11 cellular contexts compared by ENCODE assay signal in genomic region chr9:123355761-123356520, GRCh38. TPM values are rescaled to one million over a fixed set of nuclear protein-coding genes. Genes with fewer than 3 reads are reported as not detected.
DNase-seq lines count a peak whose midpoint lies in the region; ATAC-seq and TF ChIP-seq lines count a peak whose summit lies in the region.
"Had no signal": no experiment of that assay in that cellular context is flagged by ENCODE, and none has a peak within 500 bp of the region (broad histone marks: within the 10 kb centered on the region; RNA-seq: fewer than 3 reads in every experiment).

TSS of gene CRB2 (plus strand) at chr9:123356197. CDS start at chr9:123356261, 64 bp downstream.

- H3K27ac ChIP-seq in mesenchymal stem cell (ENCODE audit: low read length, poor library complexity, severe bottlenecking) (no peak within 1 kb of the TSS), left ventricle myocardium inferior (replicated peaks) (no peak within 1 kb of the TSS)

- 18% methylated on average over 20 of the region's 21 CpGs for WGBS in mesenchymal stem cell

- H3K4me2 ChIP-seq in mesenchymal stem cell (ENCODE audit: low read length, poor library complexity, severe bottlenecking): no peak within 1 kb of the TSS

- H3K9me3 ChIP-seq in mesenchymal stem cell (ENCODE audit: control insufficient read depth, low read length): no peaks in the 10 kb centered on the region
- no peaks in the 10 kb centered on the region for H3K9me3 ChIP-seq in T-helper 17 cell (ENCODE audit: control insufficient read depth, low read length, poor library complexity, severe bottlenecking)
- no peaks in the 10 kb centered on the region for H3K9me3 ChIP-seq in left ventricle myocardium inferior (replicated peaks)
- H3K9me3 ChIP-seq: breast epithelium had no signal

- peaks cover 12% of the 10 kb centered on the region for H3K4me1 Mint-ChIP-seq in T-helper 17 cell

- H3K4me3 ChIP-seq in NB4 (ENCODE audit: low read depth, low read length) (no peak within 1 kb of the TSS), choroid plexus epithelial cell (ENCODE audit: low read depth, low read length) (no peak within 1 kb of the TSS), mesenchymal stem cell (ENCODE audit: insufficient read depth in 1 of 2, low read depth in 1 of 2, low read length in 2 of 2) (peak within 1 kb of the TSS in 1 of 2 experiments; percentile 15), left ventricle myocardium inferior (no peak within 1 kb of the TSS)

- TF ChIP-seq CTCF in NB4 (IDR thresholded peaks at IDR 0.05; ENCODE audit: low read depth, low read length) (no peak), choroid plexus epithelial cell (conservative IDR thresholded peaks at IDR 0.05; ENCODE audit: low read depth, low read length) (peak; percentile 2), left ventricle myocardium inferior (IDR thresholded peaks at IDR 0.05; ENCODE audit: borderline replicate concordance) (no peak)

- H2BK120ac ChIP-seq in mesenchymal stem cell (ENCODE audit: low read depth, low read length): no peak within 1 kb of the TSS

- H3K4me1 ChIP-seq in mesenchymal stem cell (ENCODE audit: control insufficient read depth, insufficient read depth, low read depth, low read length): peaks cover 47% of the 10 kb centered on the region
- peaks cover 6% of the 10 kb centered on the region for H3K4me1 ChIP-seq in left ventricle myocardium inferior
- H3K4me1 ChIP-seq: breast epithelium had no signal

- H4K91ac ChIP-seq in mesenchymal stem cell (ENCODE audit: low read length): no peak within 1 kb of the TSS

- no peak within 1 kb of the TSS for H2BK5ac ChIP-seq in mesenchymal stem cell (ENCODE audit: low read depth, low read length, poor library complexity, severe bottlenecking)

- H3K36me3 ChIP-seq in mesenchymal stem cell (ENCODE audit: control insufficient read depth in 1 of 2, insufficient read depth in 2 of 2, low read depth in 1 of 2, low read length in 2 of 2) (no peaks in the 10 kb centered on the region), left ventricle myocardium inferior (no peaks in the 10 kb centered on the region)
- H3K36me3 ChIP-seq: breast epithelium had no signal

- H2AK5ac ChIP-seq in mesenchymal stem cell (ENCODE audit: low read length, severe bottlenecking): no peak within 1 kb of the TSS

- H4K8ac ChIP-seq in mesenchymal stem cell (ENCODE audit: low read length): no peak within 1 kb of the TSS

- no peak within 1 kb of the TSS for H3K27ac Mint-ChIP-seq in T-helper 17 cell

- H3K36me3 Mint-ChIP-seq in T-helper 17 cell (ENCODE audit: low read depth): no peaks in the 10 kb centered on the region

- no peak within 1 kb of the TSS for H3K14ac ChIP-seq in mesenchymal stem cell (ENCODE audit: low read length in 2 of 2)

- no peak within 1 kb of the TSS for H2BK15ac ChIP-seq in mesenchymal stem cell (ENCODE audit: low read depth, poor library complexity, severe bottlenecking)

- no peak within 1 kb of the TSS for H3K4me3 Mint-ChIP-seq in T-helper 17 cell

- TF ChIP-seq POLR2A in NB4 (IDR thresholded peaks at IDR 0.05; ENCODE audit: extremely low read depth, insufficient read length): no peak

- intact Hi-C loops in left ventricle myocardium inferior (cut with micrococcal nuclease): loop anchor here (10.0 kb wide), 1 partner anchor 251 kb away; no protein-coding TSS in a partner anchor

- H2AFZ ChIP-seq in mesenchymal stem cell (ENCODE audit: low read depth, low read length): no peak within 1 kb of the TSS

- no peak within 1 kb of the TSS for H3K9ac ChIP-seq in mesenchymal stem cell (ENCODE audit: low read length)

- H3K18ac ChIP-seq in mesenchymal stem cell (ENCODE audit: low read depth in 1 of 2, low read length in 2 of 2): no peak within 1 kb of the TSS

- ATAC-seq in T-helper 17 cell (no peak), GM18909 (IDR thresholded peaks at IDR 0.05; ENCODE audit: poor library complexity, unreplicated experiment) (no peak)

- no peak within 1 kb of the TSS for H3K23ac ChIP-seq in mesenchymal stem cell (ENCODE audit: low read length in 2 of 2)

- peaks cover 21% of the 10 kb centered on the region for H3K27me3 Mint-ChIP-seq in T-helper 17 cell

- H3K4ac ChIP-seq in mesenchymal stem cell (ENCODE audit: low read depth in 1 of 2, low read length in 2 of 2): no peak within 1 kb of the TSS

- peaks cover 49 to 60% of the 10 kb centered on the region in 2 experiments for H3K27me3 ChIP-seq in mesenchymal stem cell (ENCODE audit: control insufficient read depth in 1 of 2, insufficient read depth in 1 of 2, low read length in 2 of 2)
- H3K27me3 ChIP-seq in left ventricle myocardium inferior (ENCODE audit: low read depth): peaks cover 50% of the 10 kb centered on the region
- H3K27me3 ChIP-seq: breast epithelium had no signal

- DNase-seq in Ammon's horn (ENCODE audit: low spot score) (peak; percentile 69), NB4 (ENCODE audit: low read depth) (peak; percentile 41), choroid plexus epithelial cell (ENCODE audit: low read depth) (no peak), mesenchymal stem cell (peak; percentile 50), T-helper 17 cell (no peak), left ventricle myocardium inferior (no peak), NOMO-1 (lab: John Stamatoyannopoulos, UW; ENCODE audit: unreplicated experiment in 2 of 2) (no peak)
- DNase-seq: stimulated activated CD4-positive, alpha-beta T cell treated with anti-CD3 and anti-CD28 coated beads, Interleukin-12 subunit alpha, Interleukin-12 subunit beta, amount 100 ng/mL, for 4 hours had no signal

- H2BK12ac ChIP-seq in mesenchymal stem cell (ENCODE audit: low read length in 2 of 2): peak within 1 kb of the TSS in 1 of 2 experiments; percentile 5

- no peaks in the 10 kb centered on the region for H3K79me1 ChIP-seq in mesenchymal stem cell (replicated peaks; ENCODE audit: low read length, poor library complexity, severe bottlenecking)

RNA-seq across cellular contexts. Expression of gene CRB2, which starts in this region (rescaled TPM):
- polyA plus RNA-seq in mesenchymal stem cell (2013, experiment 1 of 2): 0.11 TPM
- 0.10 TPM for polyA plus RNA-seq in mesenchymal stem cell (2013, experiment 2 of 2)
- total RNA-seq in T-helper 17 cell (not detected), left ventricle myocardium inferior (not detected)
- total RNA-seq: T-helper 2 cell treated with Interferon-gamma antibody and Interleukin-4, amounts not matched to agents 100 ng/mL and 5 ng/mL, for 36 hours had no signal

Comparison
In these comparisons a context has a peak if more than half of its experiments do, and no peak if none do; other contexts are left out.
1. DNase-seq: peak in Ammon's horn (single experiment), NB4 (single experiment) and mesenchymal stem cell (single experiment); none in choroid plexus epithelial cell (single experiment), T-helper 17 cell (0 of 3), left ventricle myocardium inferior (single experiment) and NOMO-1 (0 of 2).